Comparison of ENCODE assay signal across 9 cellular contexts in genomic region chr10:71255817-71256660, GRCh38. TPM values are rescaled to one million over a fixed set of nuclear protein-coding genes. Genes with fewer than 3 reads are reported as not detected.
DNase-seq lines count a peak whose midpoint lies in the region; ATAC-seq lines count a peak whose summit lies in the region.
"Had no signal": no experiment of that assay in that cellular context is flagged by ENCODE, and none has a peak within 500 bp of the region (broad histone marks: within the 10 kb centered on the region; RNA-seq: fewer than 3 reads in every experiment).

No MANE protein-coding gene starts in this region.

- H3K4me1 ChIP-seq in BLaER1 treated with 17β-estradiol and CSF1 and Interleukin-3, amounts not matched to agents 10 nM and 100 nM = peaks cover 23 to 57% (median 40%) of the 10 kb centered on the region in 10 experiments; a peak in 19 of 20 replicates
- H3K4me1 ChIP-seq in mucosa of rectum (ENCODE audit: control insufficient read depth in 2 of 2, insufficient read depth in 2 of 2, low read length in 2 of 2) = peaks cover 56 to 87% of the 10 kb centered on the region in 2 donors

- H3K27ac ChIP-seq in BLaER1 treated with 17β-estradiol and CSF1 and Interleukin-3, amounts not matched to agents 10 nM and 100 nM = no peak overlapping the region
- peak overlapping the region; percentile 87 to 90 for H3K27ac ChIP-seq in mucosa of rectum (ENCODE audit: low read depth in 2 of 2, low read length in 2 of 2)
- H3K27ac ChIP-seq: ascending aorta had no signal

- no peak overlapping the region for H3K9ac ChIP-seq in BLaER1 treated with 17β-estradiol and CSF1 and Interleukin-3, amounts not matched to agents 10 nM and 100 nM
- H3K9ac ChIP-seq in mucosa of rectum (ENCODE audit: low read depth in 1 of 2, low read length in 2 of 2) = peak overlapping the region; percentile 60 to 77

- ATAC-seq in activated CD4-positive, alpha-beta T cell treated with anti-CD3 and anti-CD28 coated beads for 36 hours = no peak
- ATAC-seq in HG02763 (IDR thresholded peaks at IDR 0.05; ENCODE audit: unreplicated experiment) = no peak

- no peaks in the 10 kb centered on the region for H3K36me3 ChIP-seq in BLaER1 treated with 17β-estradiol and CSF1 and Interleukin-3, amounts not matched to agents 10 nM and 100 nM
- no peaks in the 10 kb centered on the region for H3K36me3 ChIP-seq in mucosa of rectum (ENCODE audit: control insufficient read depth in 2 of 2, insufficient read depth in 2 of 2, low read length in 2 of 2)
- H3K36me3 ChIP-seq: ascending aorta had no signal

- no peak overlapping the region for H3K4me3 Mint-ChIP-seq in activated CD4-positive, alpha-beta T cell treated with anti-CD3 and anti-CD28 coated beads for 36 hours

- H3K27me3 Mint-ChIP-seq in activated CD4-positive, alpha-beta T cell treated with anti-CD3 and anti-CD28 coated beads for 36 hours = no peaks in the 10 kb centered on the region

- no peaks in the 10 kb centered on the region for H3K9me3 ChIP-seq in BLaER1 treated with 17β-estradiol and CSF1 and Interleukin-3, amounts not matched to agents 10 nM and 100 nM (replicated peaks in 1 of 11)
- H3K9me3 ChIP-seq in mucosa of rectum (ENCODE audit: control insufficient read depth in 2 of 2, low read length in 2 of 2) = no peaks in the 10 kb centered on the region
- H3K9me3 ChIP-seq: ascending aorta had no signal

- peaks cover 0 to 42% (median 0%) of the 10 kb centered on the region in 11 experiments; a peak in 5 of 22 replicates for H4K20me1 ChIP-seq in BLaER1 treated with 17β-estradiol and CSF1 and Interleukin-3, amounts not matched to agents 10 nM and 100 nM

- intact Hi-C loops in activated CD4-positive, alpha-beta T cell treated with anti-CD3 and anti-CD28 coated beads for 36 hours (cut with DNase I, micrococcal nuclease) = no loop called here

- peak overlapping the region in 10 of 11 experiments; percentile 18 to 69 (median 58); a peak in 21 of 22 replicates for H3K4me2 ChIP-seq in BLaER1 treated with 17β-estradiol and CSF1 and Interleukin-3, amounts not matched to agents 10 nM and 100 nM

- DNase-seq in NCI-H1436 (lab: John Stamatoyannopoulos, UW) = peak; percentile 62
- DNase-seq in cerebellar cortex (ENCODE audit: low spot score) = peak; percentile 73
- DNase-seq in activated CD4-positive, alpha-beta T cell treated with anti-CD3 and anti-CD28 coated beads for 36 hours = no peak
- no peak for DNase-seq in activated CD4-positive, alpha-beta T cell treated with anti-CD3 and anti-CD28 coated beads for 1 hour
- DNase-seq in HK-2 (ENCODE audit: unreplicated experiment) = no peak

- H3K4me3 ChIP-seq in BLaER1 treated with 17β-estradiol and CSF1 and Interleukin-3, amounts not matched to agents 10 nM and 100 nM = no peak overlapping the region
- peak overlapping the region; percentile 8 to 41 for H3K4me3 ChIP-seq in mucosa of rectum (ENCODE audit: low read length in 2 of 2)
- H3K4me3 ChIP-seq: ascending aorta had no signal

- no peaks in the 10 kb centered on the region for H3K36me3 Mint-ChIP-seq in activated CD4-positive, alpha-beta T cell treated with anti-CD3 and anti-CD28 coated beads for 36 hours (ENCODE audit: low read depth)

- CTCF ChIA-PET in activated CD4-positive, alpha-beta T cell treated with anti-CD3 and anti-CD28 coated beads for 36 hours (lab: Charles Lee) = no interaction called here

- no peaks in the 10 kb centered on the region for H3K9me3 Mint-ChIP-seq in activated CD4-positive, alpha-beta T cell treated with anti-CD3 and anti-CD28 coated beads for 36 hours (ENCODE audit: low read depth)

- no peaks in the 10 kb centered on the region for H3K27me3 ChIP-seq in BLaER1 treated with 17β-estradiol and CSF1 and Interleukin-3, amounts not matched to agents 10 nM and 100 nM
- no peaks in the 10 kb centered on the region for H3K27me3 ChIP-seq in mucosa of rectum (ENCODE audit: control insufficient read depth in 2 of 2, insufficient read depth in 2 of 2, low read length in 2 of 2)
- H3K27me3 ChIP-seq: ascending aorta had no signal

- POLR2A ChIA-PET in activated CD4-positive, alpha-beta T cell treated with anti-CD3 and anti-CD28 coated beads for 36 hours (lab: Charles Lee) = no interaction called here

- no peaks in the 10 kb centered on the region for H3K4me1 Mint-ChIP-seq in activated CD4-positive, alpha-beta T cell treated with anti-CD3 and anti-CD28 coated beads for 36 hours

- H3K27ac Mint-ChIP-seq in activated CD4-positive, alpha-beta T cell treated with anti-CD3 and anti-CD28 coated beads for 36 hours = no peak overlapping the region

RNA-seq across cellular contexts. Expression of gene UNC5B, which starts 43.7 kb away (rescaled TPM):
- under 1 TPM; 0.05 to 0.09 TPM for total RNA-seq in activated CD4-positive, alpha-beta T cell treated with anti-CD3 and anti-CD28 coated beads for 36 hours

Comparison
In these comparisons a context has a peak if more than half of its experiments do, and no peak if none do; other contexts are left out.
1. H3K27ac ChIP-seq: peak in mucosa of rectum (2 of 2); none in BLaER1 treated with 17β-estradiol and CSF1 and Interleukin-3, amounts not matched to agents 10 nM and 100 nM (0 of 11).
2. H3K4me3 ChIP-seq: peak in mucosa of rectum (2 of 2); none in BLaER1 treated with 17β-estradiol and CSF1 and Interleukin-3, amounts not matched to agents 10 nM and 100 nM (0 of 10).
3. H3K9ac ChIP-seq: peak in mucosa of rectum (2 of 2); none in BLaER1 treated with 17β-estradiol and CSF1 and Interleukin-3, amounts not matched to agents 10 nM and 100 nM (0 of 11).
4. DNase-seq: peak in NCI-H1436 (single experiment) and cerebellar cortex (single experiment); none in activated CD4-positive, alpha-beta T cell treated with anti-CD3 and anti-CD28 coated beads for 36 hours (single experiment), activated CD4-positive, alpha-beta T cell treated with anti-CD3 and anti-CD28 coated beads for 1 hour (single experiment) and HK-2 (single experiment).